17 cellular contexts compared by ENCODE assay signal in the genomic region with DNA sequence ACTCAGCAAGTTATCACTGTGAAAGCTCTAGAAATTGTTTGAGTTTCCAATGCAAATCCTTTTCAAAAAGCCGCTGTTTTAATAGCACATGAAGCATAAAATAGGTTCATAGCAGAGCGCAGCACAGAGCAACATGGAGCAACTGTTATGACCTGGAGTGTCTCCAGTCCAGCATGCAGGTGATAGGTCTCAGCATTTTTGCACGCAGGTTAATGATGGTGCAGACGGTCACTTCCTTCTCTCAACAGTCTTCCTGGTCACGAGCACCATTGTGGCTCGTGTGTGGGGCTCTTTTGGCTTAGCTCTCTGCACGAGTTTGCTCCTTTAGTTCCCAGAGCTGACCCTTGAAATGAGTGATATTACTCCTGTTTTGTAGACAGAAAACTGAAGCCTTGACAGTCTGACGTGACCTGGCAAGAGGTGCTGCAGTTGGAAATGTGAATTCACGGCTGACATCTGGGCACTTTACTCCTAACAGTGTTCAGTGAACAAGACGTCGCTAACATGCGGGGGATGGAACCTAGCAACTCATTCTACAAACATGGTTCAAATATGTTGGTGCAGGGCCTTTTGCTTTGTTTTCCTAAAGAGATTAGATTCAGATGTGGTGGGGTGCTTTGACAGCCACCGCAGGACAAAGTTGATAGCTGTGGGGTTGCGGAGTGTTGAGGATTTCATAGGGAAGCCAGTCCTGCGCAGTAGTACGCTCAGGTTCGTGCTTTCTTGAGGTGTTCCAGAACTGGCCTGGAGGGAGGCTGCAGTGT. TPM values are rescaled to one million over a fixed set of nuclear protein-coding genes. Genes with fewer than 3 reads are reported as not detected.
DNase-seq lines count a peak whose midpoint lies in the region; ATAC-seq, FAIRE-seq and TF ChIP-seq lines count a peak whose summit lies in the region.
"Had no signal": no experiment of that assay in that cellular context is flagged by ENCODE, and none has a peak within 500 bp of the region (broad histone marks: within the 10 kb centered on the region; RNA-seq: fewer than 3 reads in every experiment).

No MANE protein-coding gene starts in this region.

- no peak overlapping the region for H3K18ac ChIP-seq in mesenchymal stem cell (ENCODE audit: low read depth in 1 of 2, low read length in 2 of 2)

- H3K79me1 ChIP-seq in mesenchymal stem cell (replicated peaks; ENCODE audit: low read length, poor library complexity, severe bottlenecking): peaks cover 20% of the 10 kb centered on the region

- H3K27ac ChIP-seq in CD8-positive, alpha-beta memory T cell (ENCODE audit: low read depth, low read length): no peak overlapping the region
- peak overlapping the region; percentile 79 for H3K27ac ChIP-seq in GM12878 (ENCODE audit: control insufficient read depth, insufficient read depth)
- H3K27ac ChIP-seq in mesenchymal stem cell (ENCODE audit: low read length, poor library complexity, severe bottlenecking): no peak overlapping the region
- no peak overlapping the region for H3K27ac ChIP-seq in upper lobe of left lung
- H3K27ac ChIP-seq: suprapubic skin had no signal

- no peak overlapping the region for H3K9ac ChIP-seq in GM12878 (ENCODE audit: control insufficient read depth, insufficient read depth, low read length)
- H3K9ac ChIP-seq in mesenchymal stem cell (ENCODE audit: low read length): peak overlapping the region; percentile 86

- TF ChIP-seq EP300 in GM12878 (IDR thresholded peaks at IDR 0.05; ENCODE audit: borderline replicate concordance in 1 of 2, control insufficient read depth in 1 of 2, low read depth in 2 of 2, low read length in 2 of 2) (no peak), upper lobe of left lung (IDR thresholded peaks at IDR 0.05) (no peak)

- no peak overlapping the region for H2AK5ac ChIP-seq in mesenchymal stem cell (ENCODE audit: low read length, severe bottlenecking)

- intact Hi-C loops in GM12878 (cut with micrococcal nuclease; ENCODE audit: unreplicated experiment): no loop called here

- no peak overlapping the region for H3K23ac ChIP-seq in mesenchymal stem cell (ENCODE audit: low read length in 2 of 2)

- H4K20me1 ChIP-seq in GM12878 (ENCODE audit: control insufficient read depth, insufficient read depth): peaks cover 4% of the 10 kb centered on the region; the same call in 1 of the 2 replicates

- H2BK15ac ChIP-seq in mesenchymal stem cell (ENCODE audit: low read depth, poor library complexity, severe bottlenecking): no peak overlapping the region

- no peak overlapping the region for H3K14ac ChIP-seq in mesenchymal stem cell (ENCODE audit: low read length in 2 of 2)

- H3K4ac ChIP-seq in mesenchymal stem cell (ENCODE audit: low read depth in 1 of 2, low read length in 2 of 2): no peak overlapping the region

- no peak overlapping the region for H2BK120ac ChIP-seq in mesenchymal stem cell (ENCODE audit: low read depth, low read length)

- peaks cover 97% of the 10 kb centered on the region for H3K79me2 ChIP-seq in GM12878 (ENCODE audit: control insufficient read depth, insufficient read depth, low read length)

- peaks cover 84 to 97% (median 96%) of the 10 kb centered on the region in 3 donors for H3K4me1 Mint-ChIP-seq in CD8-positive, alpha-beta memory T cell

- FAIRE-seq in GM12878 (lab: Jason Lieb, UNC): no peak
- FAIRE-seq: endometrium, keratinocyte had no signal

- SMC1A ChIA-PET in GM12878 (lab: Charles Lee; ENCODE audit: uncharacterized antibody, unreplicated experiment): interaction anchor here (0.7 to 4.5 kb wide), 7 partner anchors 9 to 1431 kb away, joined by 3 to 35 read pairs (median 6); partner anchors contain the start of genes NSUN2 and SRD5A1

- TF ChIP-seq POLR2A in GM12878 (IDR thresholded peaks at IDR 0.05; ENCODE audit: low read depth, low read length) (no peak), upper lobe of left lung (IDR thresholded peaks at IDR 0.05) (no peak)

- H3K9me3 Mint-ChIP-seq in CD8-positive, alpha-beta memory T cell: no peaks in the 10 kb centered on the region
- H3K9me3 Mint-ChIP-seq: activated CD4-positive, alpha-beta memory T cell treated with anti-CD3 and anti-CD28 coated beads, Interleukin-2, amount 10 ng/mL, durations not matched to agents 7 days and 5 days had no signal

- RAD21 ChIA-PET in GM12878 (lab: Charles Lee; ENCODE audit: unreplicated experiment): interaction anchor here (1.1 to 2.3 kb wide), 4 partner anchors 10 to 90 kb away, joined by 5 to 21 read pairs (median 7); partner anchors contain the start of genes NSUN2, SRD5A1 and TENT4A

- peaks cover 0 to 2% of the 10 kb centered on the region in 2 donors for H3K27me3 Mint-ChIP-seq in CD8-positive, alpha-beta memory T cell
- H3K27me3 Mint-ChIP-seq: activated CD4-positive, alpha-beta memory T cell treated with anti-CD3 and anti-CD28 coated beads, Interleukin-2, amount 10 ng/mL, durations not matched to agents 7 days and 5 days had no signal

- in situ Hi-C loops in GM12878 (cut with MboI): no loop called here

- no peak overlapping the region for H2BK5ac ChIP-seq in mesenchymal stem cell (ENCODE audit: low read depth, low read length, poor library complexity, severe bottlenecking)

- no TSS peak for BruUV-seq in GM12878 (replicated peaks; lab: Mats Ljungman, UMichigan)

- H3K4me3 ChIP-seq in AG10803 (ENCODE audit: low read length) (no peak overlapping the region), GM12878 (no peak overlapping the region), mesenchymal stem cell (ENCODE audit: insufficient read depth in 1 of 2, low read depth in 1 of 2, low read length in 2 of 2) (peak overlapping the region in 1 of 2 experiments; percentile 14), upper lobe of left lung (no peak overlapping the region)
- no peak overlapping the region for H3K4me3 ChIP-seq in CD8-positive, alpha-beta memory T cell (ENCODE audit: low read length)
- H3K4me3 ChIP-seq: suprapubic skin had no signal

- H3K36me3 ChIP-seq in CD8-positive, alpha-beta memory T cell (ENCODE audit: insufficient read depth, low read length): no peaks in the 10 kb centered on the region
- peaks cover 9 to 14% of the 10 kb centered on the region in 2 experiments; a peak in 3 of 4 replicates for H3K36me3 ChIP-seq in GM12878 (ENCODE audit: control insufficient read depth in 2 of 2, insufficient read depth in 2 of 2, low read length in 1 of 2)
- H3K36me3 ChIP-seq in mesenchymal stem cell (ENCODE audit: control insufficient read depth in 1 of 2, insufficient read depth in 2 of 2, low read depth in 1 of 2, low read length in 2 of 2): peaks cover 10 to 19% of the 10 kb centered on the region in 2 experiments
- H3K36me3 ChIP-seq in upper lobe of left lung: peaks cover 0 to 10% (median 3%) of the 10 kb centered on the region in 4 donors

- no peak overlapping the region for H4K8ac ChIP-seq in mesenchymal stem cell (ENCODE audit: low read length)

- 83% methylated on average over 17 of the region's 17 CpGs for WGBS in GM12878 (ENCODE audit: insufficient coverage, insufficient replicate concordance, low lambda C conversion rate, missing lambda C conversion rate)
- WGBS in mesenchymal stem cell: 87% methylated on average over 17 of the region's 17 CpGs
- WGBS in upper lobe of left lung, 2 donors: 61 to 67% methylated on average over 17 of the region's 17 CpGs

- H3K4me1 ChIP-seq in CD8-positive, alpha-beta memory T cell (ENCODE audit: insufficient read depth, low read length): peaks cover 64% of the 10 kb centered on the region
- H3K4me1 ChIP-seq in GM12878 (ENCODE audit: control insufficient read depth, insufficient read depth, low read length) (peaks cover 43% of the 10 kb centered on the region), mesenchymal stem cell (ENCODE audit: control insufficient read depth, insufficient read depth, low read depth, low read length) (peaks cover 35% of the 10 kb centered on the region), upper lobe of left lung (peaks cover 43 to 58% (median 55%) of the 10 kb centered on the region in 4 donors)

- ATAC-seq in GM12878 (no peak), upper lobe of left lung (ENCODE audit: low FRiP score in 2 of 2) (no peak), GM21381 (IDR thresholded peaks at IDR 0.05; ENCODE audit: unreplicated experiment) (no peak)

- no peaks in the 10 kb centered on the region for H3K9me3 ChIP-seq in CD8-positive, alpha-beta memory T cell (ENCODE audit: low read length)
- H3K9me3 ChIP-seq in GM12878 (replicated peaks; ENCODE audit: control insufficient read depth, insufficient read depth, low read length): no peaks in the 10 kb centered on the region
- no peaks in the 10 kb centered on the region for H3K9me3 ChIP-seq in mesenchymal stem cell (ENCODE audit: control insufficient read depth, low read length)
- no peaks in the 10 kb centered on the region for H3K9me3 ChIP-seq in upper lobe of left lung
- H3K9me3 ChIP-seq: BE2C, suprapubic skin had no signal

- TF ChIP-seq CTCF in AG10803 (conservative IDR thresholded peaks at IDR 0.05; ENCODE audit: low read length): no peak
- no peak for TF ChIP-seq CTCF in GM12878 (IDR thresholded peaks at IDR 0.05 in 2 of 3, conservative IDR thresholded peaks at IDR 0.05 in 1 of 3; ENCODE audit: control insufficient read depth in 2 of 3, extremely low read depth in 1 of 3, insufficient read depth in 1 of 3, low read depth in 3 of 3, low read length in 3 of 3)
- TF ChIP-seq CTCF in upper lobe of left lung (IDR thresholded peaks at IDR 0.05): no peak

- H3K27ac Mint-ChIP-seq in CD8-positive, alpha-beta memory T cell: peak overlapping the region in 5 of 8 donors; percentile 11 to 75 (median 38)

- DNase-seq in AG10803 (ENCODE audit: low read depth) (peak; percentile 12), GM12878 (ENCODE audit: low read depth, low spot score) (no peak), mesenchymal stem cell (no peak), HPDE6-E6E7 (ENCODE audit: extremely low spot score) (no peak), NCI-H1048 (lab: John Stamatoyannopoulos, UW) (no peak), upper lobe of left lung (no peak)
- DNase-seq in CD8-positive, alpha-beta memory T cell: no peak
- DNase-seq: activated CD4-positive, alpha-beta memory T cell treated with anti-CD3 and anti-CD28 coated beads, Interleukin-2, amount 10 ng/mL, durations not matched to agents 7 days and 5 days; activated naive CD4-positive, alpha-beta T cell; BE2C; MV-4-11; NCI-H2171; stimulated activated CD4-positive, alpha-beta T cell treated with anti-CD3 and anti-CD28 coated beads, Interleukin-15, amount 100 ng/mL, for 24 hours had no signal

- H2BK12ac ChIP-seq in mesenchymal stem cell (ENCODE audit: low read length in 2 of 2): no peak overlapping the region

- H3K36me3 Mint-ChIP-seq in CD8-positive, alpha-beta memory T cell: peaks cover 0 to 60% (median 6%) of the 10 kb centered on the region in 3 donors

- TF ChIP-seq RAD21 in GM12878 (IDR thresholded peaks at IDR 0.05; ENCODE audit: insufficient read depth, low read depth, low read length): no peak

- CTCF ChIA-PET in CD8-positive, alpha-beta memory T cell (lab: Charles Lee): no interaction called here
- CTCF ChIA-PET in GM12878 (lab: Yijun Ruan, JAX): interaction anchor here (0.6 to 2.7 kb wide), 7 partner anchors 9 to 1095 kb away, joined by 3 to 23 read pairs (median 6); partner anchors contain the start of genes NSUN2 and SRD5A1

- H3K4me2 ChIP-seq in GM12878 (ENCODE audit: control insufficient read depth, insufficient read depth) (peak overlapping the region; percentile 96), mesenchymal stem cell (ENCODE audit: low read length, poor library complexity, severe bottlenecking) (no peak overlapping the region)

- no peak overlapping the region for H4K91ac ChIP-seq in mesenchymal stem cell (ENCODE audit: low read length)

- POLR2A ChIA-PET in CD8-positive, alpha-beta memory T cell (lab: Charles Lee): no interaction called here
- POLR2A ChIA-PET in GM12878 (lab: Charles Lee): interaction anchor here (1.0 to 3.3 kb wide), 3 partner anchors 12 to 90 kb away, joined by 3 to 23 read pairs (median 4); partner anchors contain the start of genes NSUN2 and SRD5A1

- H3K27me3 ChIP-seq in CD8-positive, alpha-beta memory T cell (ENCODE audit: insufficient read depth, low read length, poor library complexity, severe bottlenecking): no peaks in the 10 kb centered on the region
- no peaks in the 10 kb centered on the region for H3K27me3 ChIP-seq in GM12878 (replicated peaks in 1 of 2; ENCODE audit: control insufficient read depth in 2 of 2, insufficient read depth in 2 of 2, low read length in 1 of 2)
- H3K27me3 ChIP-seq in mesenchymal stem cell (ENCODE audit: control insufficient read depth in 1 of 2, insufficient read depth in 1 of 2, low read length in 2 of 2): no peaks in the 10 kb centered on the region
- H3K27me3 ChIP-seq in upper lobe of left lung: no peaks in the 10 kb centered on the region
- H3K27me3 ChIP-seq: BE2C, suprapubic skin had no signal

- H2AFZ ChIP-seq in GM12878 (ENCODE audit: control insufficient read depth, low read depth, low read length) (no peak overlapping the region), mesenchymal stem cell (ENCODE audit: low read depth, low read length) (no peak overlapping the region)

- H3K4me3 Mint-ChIP-seq in CD8-positive, alpha-beta memory T cell: peak overlapping the region in 2 of 7 donors; percentile 2 to 57
- H3K4me3 Mint-ChIP-seq: activated CD4-positive, alpha-beta memory T cell treated with anti-CD3 and anti-CD28 coated beads, Interleukin-2, amount 10 ng/mL, durations not matched to agents 7 days and 5 days had no signal

RNA-seq across cellular contexts. Expression of gene TENT4A, which starts 10.1 kb away (rescaled TPM):
- total RNA-seq in CD8-positive, alpha-beta memory T cell: 10 to 100 TPM; 25.6 to 28.4 TPM
- 1.1 TPM for polyA plus RNA-seq in CD8-positive, alpha-beta memory T cell
- 184 and 188 TPM in 2 replicates for total RNA-seq in GM12878 (2013; cell fraction: nucleolus; rRNA removed)
- total RNA-seq in GM12878 (2014; rRNA removed) (15.4 and 18.3 TPM in 2 replicates), GM12878 (2014; rRNA removed; fragmentation: Illumina TruSeq; extraction: Trizol) (14.4 and 18.4 TPM in 2 replicates), GM12878 (2021) (26.1 and 30.6 TPM in 2 replicates), upper lobe of left lung (10 to 100 TPM; 19.7 to 44.0 (median 27.3) TPM)
- polyA plus RNA-seq in GM12878 (2011; ENCODE audit: low read depth): 13.0 TPM
- polyA plus RNA-seq in GM12878 (2011; rRNA removed) (8.7 and 10.5 TPM in 2 replicates), GM12878 (2014; fragmentation: Illumina TruSeq; extraction: Trizol) (18.4 and 27.5 TPM in 2 replicates), GM12878 (2014; fragmentation: Nextera tagmentation; extraction: Ambion mirVana) (1 to 10 TPM; 1.4 to 2.8 TPM), GM12878 (2014; rRNA removed) (25.8 and 28.7 TPM in 2 replicates), GM12878 (2016; fragmentation: Nextera tagmentation; extraction: Ambion mirVana) (1 to 10 TPM; 2.5 to 3.4 TPM)
- polyA plus RNA-seq in GM12878 (2011; cell fraction: cytosol; rRNA removed): 7.8 and 8.6 TPM in 2 replicates
- polyA plus RNA-seq in GM12878 (2011; cell fraction: nucleus; rRNA removed): 101 and 119 TPM in 2 replicates
- 23.9 and 25.8 TPM in 2 replicates for polyA plus RNA-seq in GM12878 (2012)
- polyA minus RNA-seq in GM12878 (2011; rRNA and poly(A)+ RNA removed): 20.3 and 25.2 TPM in 2 replicates
- polyA minus RNA-seq in GM12878 (2011; cell fraction: cytosol; rRNA and poly(A)+ RNA removed): 11.1 and 12.5 TPM in 2 replicates
- 49.2 and 70.5 TPM in 2 replicates for polyA minus RNA-seq in GM12878 (2011; cell fraction: nucleus; rRNA and poly(A)+ RNA removed)
- 18.7 TPM for polyA plus RNA-seq in mesenchymal stem cell (2013, experiment 1 of 2)
- 19.1 TPM for polyA plus RNA-seq in mesenchymal stem cell (2013, experiment 2 of 2)
